Comparison of ENCODE assay signal across 9 cellular contexts in the genomic region with DNA sequence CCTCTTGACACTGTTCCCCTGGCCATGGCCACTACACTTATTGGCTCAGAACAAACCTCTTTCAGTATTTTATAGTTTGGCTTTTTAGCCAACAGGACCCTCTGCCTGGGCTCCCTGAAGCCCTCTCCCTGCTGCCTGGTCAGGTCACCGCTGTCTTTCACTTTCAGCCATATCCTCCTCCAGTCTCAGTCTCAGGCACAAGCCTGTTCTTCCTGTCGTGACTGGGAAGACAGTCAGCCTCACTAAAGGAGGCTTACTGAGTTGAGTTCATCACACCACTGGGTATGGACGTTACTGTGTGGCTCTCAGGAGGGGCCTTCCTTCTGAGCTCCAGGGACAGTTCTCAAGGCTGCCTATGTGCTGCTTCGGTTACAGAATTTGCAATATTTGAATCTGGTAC. TPM values are rescaled to one million over a fixed set of nuclear protein-coding genes. Genes with fewer than 3 reads are reported as not detected.
A peak's percentile ranks its signal among the peaks of the same experiment; 100 is the strongest.
DNase-seq lines count a peak whose midpoint lies in the region; ATAC-seq, FAIRE-seq and TF ChIP-seq lines count a peak whose summit lies in the region.
"Had no signal": no experiment of that assay in that cellular context is flagged by ENCODE, and none has a peak within 500 bp of the region (broad histone marks: within the 10 kb centered on the region; RNA-seq: fewer than 3 reads in every experiment).

No MANE protein-coding gene starts in this region.

- no peak for TF ChIP-seq CTCF in astrocyte (IDR thresholded peaks at IDR 0.05; ENCODE audit: insufficient read depth, low read depth, low read length)
- TF ChIP-seq CTCF in spleen (IDR thresholded peaks at IDR 0.05 in 8 of 11, conservative IDR thresholded peaks at IDR 0.05 in 3 of 11) = no peak

- H3K9me3 ChIP-seq in astrocyte (ENCODE audit: insufficient read depth, low read depth, low read length) (no peaks in the 10 kb centered on the region), spleen (no peaks in the 10 kb centered on the region)

- H3K4me3 Mint-ChIP-seq in activated CD8-positive, alpha-beta memory T cell treated with anti-CD3 and anti-CD28 coated beads, Interleukin-2, amount 10 ng/mL, durations not matched to agents 7 days and 5 days = peak overlapping the region; percentile 85
- peak overlapping the region; percentile 93 for H3K4me3 Mint-ChIP-seq in astrocyte (ENCODE audit: unreplicated experiment)

- peaks cover 45% of the 10 kb centered on the region for H3K79me2 ChIP-seq in astrocyte (ENCODE audit: insufficient read depth, low read length)

- H3K27me3 ChIP-seq in astrocyte (ENCODE audit: insufficient read depth, low read length) (peaks cover 10% of the 10 kb centered on the region), spleen (replicated peaks in 1 of 7) (no peaks in the 10 kb centered on the region)

- peaks cover 65% of the 10 kb centered on the region for H4K20me1 ChIP-seq in astrocyte (ENCODE audit: insufficient read depth, low read length)

- 48 to 63% (median 54%) methylated on average over 4 of the region's 4 CpGs for WGBS in spleen, 5 donors

- H3K4me1 Mint-ChIP-seq in activated CD8-positive, alpha-beta memory T cell treated with anti-CD3 and anti-CD28 coated beads, Interleukin-2, amount 10 ng/mL, durations not matched to agents 7 days and 5 days = peaks cover 27% of the 10 kb centered on the region
- peaks cover 21% of the 10 kb centered on the region for H3K4me1 Mint-ChIP-seq in astrocyte (ENCODE audit: low read depth, unreplicated experiment)

- no peak overlapping the region for H2AFZ ChIP-seq in astrocyte (ENCODE audit: low read depth, low read length)

- CTCF ChIA-PET in activated CD8-positive, alpha-beta memory T cell treated with anti-CD3 and anti-CD28 coated beads, Interleukin-2, amount 10 ng/mL, durations not matched to agents 7 days and 5 days (lab: Charles Lee) = interaction anchor here (0.8 to 1.6 kb wide), 3 partner anchors 10 to 24 kb away, joined by 3 to 4 read pairs (median 4); no protein-coding TSS in a partner anchor

- H3K36me3 Mint-ChIP-seq in activated CD8-positive, alpha-beta memory T cell treated with anti-CD3 and anti-CD28 coated beads, Interleukin-2, amount 10 ng/mL, durations not matched to agents 7 days and 5 days = no peaks in the 10 kb centered on the region
- H3K36me3 Mint-ChIP-seq in astrocyte (ENCODE audit: low read depth, unreplicated experiment) = peaks cover 3% of the 10 kb centered on the region

- peak overlapping the region; percentile 89 for H3K4me2 ChIP-seq in astrocyte (ENCODE audit: low read length)

- peak overlapping the region; percentile 83 for H3K27ac Mint-ChIP-seq in activated CD8-positive, alpha-beta memory T cell treated with anti-CD3 and anti-CD28 coated beads, Interleukin-2, amount 10 ng/mL, durations not matched to agents 7 days and 5 days
- H3K27ac Mint-ChIP-seq in astrocyte (ENCODE audit: unreplicated experiment) = no peak overlapping the region

- H3K9me3 Mint-ChIP-seq in activated CD8-positive, alpha-beta memory T cell treated with anti-CD3 and anti-CD28 coated beads, Interleukin-2, amount 10 ng/mL, durations not matched to agents 7 days and 5 days (ENCODE audit: low read depth) = no peaks in the 10 kb centered on the region
- H3K9me3 Mint-ChIP-seq in astrocyte (ENCODE audit: unreplicated experiment) = no peaks in the 10 kb centered on the region

- peak; percentile 49 for DNase-seq in activated CD8-positive, alpha-beta memory T cell treated with anti-CD3 and anti-CD28 coated beads, Interleukin-2, amount 10 ng/mL, durations not matched to agents 7 days and 5 days
- DNase-seq in activated CD8-positive, alpha-beta memory T cell treated with anti-CD3 and anti-CD28 coated beads for 24 hours = no peak
- DNase-seq in NAMALWA (ENCODE audit: low spot score) (peak; percentile 56), astrocyte (ENCODE audit: low read depth) (no peak), spleen (no peak)
- DNase-seq in stimulated activated CD8-positive, alpha-beta memory T cell treated with anti-CD3 and anti-CD28 coated beads, Interleukin-4, amount 100 ng/mL, for 48 hours = no peak
- DNase-seq: cortex of kidney had no signal

- H3K27ac ChIP-seq in astrocyte (ENCODE audit: low read depth, low read length) (no peak overlapping the region), spleen (peak overlapping the region in 6 of 8 donors; percentile 44 to 87 (median 74))

- intact Hi-C loops in spleen (cut with DNase I; ENCODE audit: low total_unique reads) = no loop called here

- H3K4me3 ChIP-seq in astrocyte (ENCODE audit: insufficient read depth, low read depth, low read length) = no peak overlapping the region
- peak overlapping the region in 4 of 8 donors; percentile 97 to 99 (median 98) for H3K4me3 ChIP-seq in spleen

- ATAC-seq in activated CD8-positive, alpha-beta memory T cell treated with anti-CD3 and anti-CD28 coated beads, Interleukin-2, amount 10 ng/mL, durations not matched to agents 7 days and 5 days = no peak
- ATAC-seq in GM18858 (IDR thresholded peaks at IDR 0.05; ENCODE audit: unreplicated experiment) = no peak
- no peak for ATAC-seq in activated CD4-positive, CD25-positive, alpha-beta regulatory T cell treated with anti-CD3 and anti-CD28 coated beads, Interleukin-2, amount 50 U/mL, for 24 hours

- TF ChIP-seq POLR2A in spleen (IDR thresholded peaks at IDR 0.05) = no peak

- no peak for FAIRE-seq in astrocyte (lab: Jason Lieb, UNC)

- H3K4me1 ChIP-seq in astrocyte (ENCODE audit: insufficient read depth, low read length) = peaks cover 15% of the 10 kb centered on the region
- peaks cover 40 to 75% (median 72%) of the 10 kb centered on the region in 6 donors for H3K4me1 ChIP-seq in spleen

- H3K36me3 ChIP-seq in astrocyte (ENCODE audit: insufficient read depth, low read length) (no peaks in the 10 kb centered on the region), spleen (peaks cover 0 to 16% (median 0%) of the 10 kb centered on the region in 6 donors)

- peaks cover 4% of the 10 kb centered on the region for H3K27me3 Mint-ChIP-seq in activated CD8-positive, alpha-beta memory T cell treated with anti-CD3 and anti-CD28 coated beads, Interleukin-2, amount 10 ng/mL, durations not matched to agents 7 days and 5 days
- peaks cover 14% of the 10 kb centered on the region for H3K27me3 Mint-ChIP-seq in astrocyte (ENCODE audit: low read depth, unreplicated experiment)

- H3K9ac ChIP-seq in astrocyte (ENCODE audit: low read length) = no peak overlapping the region

RNA-seq across cellular contexts. Expression of a gene that starts 2.0 kb away (rescaled TPM):
- 10 to 100 TPM; 11.2 to 13.6 TPM for total RNA-seq in activated CD8-positive, alpha-beta memory T cell treated with anti-CD3 and anti-CD28 coated beads, Interleukin-2, amount 10 ng/mL, durations not matched to agents 7 days and 5 days
- total RNA-seq in astrocyte (20.4 and 20.9 TPM in 2 replicates), spleen (10 to 100 TPM; 13.2 to 20.3 (median 19.2) TPM)
- polyA plus RNA-seq in spleen = 10 to 100 TPM; 12.3 to 15.3 (median 14.2) TPM

RNA-seq across cellular contexts. Expression of a gene that starts 38.7 kb away (rescaled TPM):
- not detected for total RNA-seq in activated CD8-positive, alpha-beta memory T cell treated with anti-CD3 and anti-CD28 coated beads, Interleukin-2, amount 10 ng/mL, durations not matched to agents 7 days and 5 days
- total RNA-seq in astrocyte = not detected in 2 replicates
- not detected for total RNA-seq in spleen
- polyA plus RNA-seq in spleen = not detected

Comparison
In these comparisons a context has a peak if more than half of its experiments do, and no peak if none do; other contexts are left out.
1. DNase-seq: peak in activated CD8-positive, alpha-beta memory T cell treated with anti-CD3 and anti-CD28 coated beads, Interleukin-2, amount 10 ng/mL, durations not matched to agents 7 days and 5 days (single experiment) and NAMALWA (single experiment); none in activated CD8-positive, alpha-beta memory T cell treated with anti-CD3 and anti-CD28 coated beads for 24 hours (single experiment), astrocyte (single experiment), spleen (single experiment) and stimulated activated CD8-positive, alpha-beta memory T cell treated with anti-CD3 and anti-CD28 coated beads, Interleukin-4, amount 100 ng/mL, for 48 hours (single experiment).